ENCODE assay signal across 14 cellular contexts in the genomic region with DNA sequence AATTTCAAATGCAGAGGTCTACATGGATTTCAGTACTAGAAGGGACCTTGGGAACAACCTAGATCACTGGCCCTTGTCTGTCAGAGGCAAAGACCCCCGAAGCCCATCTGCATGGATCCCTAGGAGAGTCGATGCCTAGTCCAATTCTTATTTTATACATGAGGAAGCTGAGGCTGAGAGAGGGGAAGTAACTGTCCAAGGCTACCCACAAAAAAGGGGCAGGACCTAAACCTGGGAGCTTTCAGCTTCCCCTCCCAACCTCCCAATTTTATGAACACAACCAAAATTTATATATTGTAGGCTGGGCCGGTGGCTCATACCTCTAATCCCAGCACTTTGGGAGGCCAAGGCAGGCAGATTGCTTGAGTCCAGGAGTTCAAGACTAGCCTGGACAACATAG.
DNase-seq lines count a peak whose midpoint lies in the region; ATAC-seq, FAIRE-seq and TF ChIP-seq lines count a peak whose summit lies in the region.
"Had no signal": no experiment of that assay in that cellular context is flagged by ENCODE, and none has a peak within 500 bp of the region (broad histone marks: within the 10 kb centered on the region; RNA-seq: fewer than 3 reads in every experiment).

No MANE protein-coding gene starts in this region.

- peak overlapping the region; percentile 37 for H3K27ac Mint-ChIP-seq in stimulated activated naive CD8-positive, alpha-beta T cell treated with anti-CD3 and anti-CD28 coated beads, Interleukin-15, Interleukin-2, amounts not matched to agents 100 ng/mL and 50 ng/mL, for 24 hours
- H3K27ac Mint-ChIP-seq in chondrocyte (ENCODE audit: unreplicated experiment), result no peak overlapping the region

- TF ChIP-seq CTCF in GM12878 (IDR thresholded peaks at IDR 0.05 in 2 of 3, conservative IDR thresholded peaks at IDR 0.05 in 1 of 3; ENCODE audit: control insufficient read depth in 2 of 3, extremely low read depth in 1 of 3, insufficient read depth in 1 of 3, low read depth in 3 of 3, low read length in 3 of 3) (no peak), chondrocyte (IDR thresholded peaks at IDR 0.05) (no peak)

- H3K36me3 ChIP-seq in GM12878 (ENCODE audit: control insufficient read depth in 2 of 2, insufficient read depth in 2 of 2, low read length in 1 of 2) (no peaks in the 10 kb centered on the region; a peak in 1 of 4 replicates), H7 (replicated peaks; ENCODE audit: control insufficient read depth, insufficient read depth, low read length) (no peaks in the 10 kb centered on the region)

- no peak for TF ChIP-seq EP300 in GM12878 (IDR thresholded peaks at IDR 0.05; ENCODE audit: borderline replicate concordance in 1 of 2, control insufficient read depth in 1 of 2, low read depth in 2 of 2, low read length in 2 of 2)

- RAD21 ChIA-PET in GM12878 (lab: Charles Lee; ENCODE audit: unreplicated experiment), result interaction anchor here (0.7 to 2.5 kb wide), 9 partner anchors 11 to 169 kb away, joined by 3 to 27 read pairs (median 4); no protein-coding TSS in a partner anchor

- H3K36me3 Mint-ChIP-seq in stimulated activated naive CD8-positive, alpha-beta T cell treated with anti-CD3 and anti-CD28 coated beads, Interleukin-15, Interleukin-2, amounts not matched to agents 100 ng/mL and 50 ng/mL, for 24 hours (ENCODE audit: low read depth), result no peaks in the 10 kb centered on the region
- H3K36me3 Mint-ChIP-seq in chondrocyte (ENCODE audit: low read depth), result no peaks in the 10 kb centered on the region

- no peak overlapping the region for H3K9ac ChIP-seq in GM12878 (ENCODE audit: control insufficient read depth, insufficient read depth, low read length)

- peaks cover 67% of the 10 kb centered on the region for H3K4me1 Mint-ChIP-seq in stimulated activated naive CD8-positive, alpha-beta T cell treated with anti-CD3 and anti-CD28 coated beads, Interleukin-15, Interleukin-2, amounts not matched to agents 100 ng/mL and 50 ng/mL, for 24 hours (ENCODE audit: low read depth)
- H3K4me1 Mint-ChIP-seq in chondrocyte (ENCODE audit: low read depth), result no peaks in the 10 kb centered on the region

- peak overlapping the region; percentile 54; the same call in 1 of the 2 replicates for H3K4me2 ChIP-seq in GM12878 (ENCODE audit: control insufficient read depth, insufficient read depth)

- TF ChIP-seq RAD21 in GM12878 (IDR thresholded peaks at IDR 0.05; ENCODE audit: insufficient read depth, low read depth, low read length), result no peak

- no peaks in the 10 kb centered on the region for H4K20me1 ChIP-seq in GM12878 (ENCODE audit: control insufficient read depth, insufficient read depth)

- peak overlapping the region; percentile 56 for H3K27ac ChIP-seq in GM12878 (ENCODE audit: control insufficient read depth, insufficient read depth)
- H3K27ac ChIP-seq: epithelial cell of prostate had no signal

- H3K9me3 Mint-ChIP-seq in stimulated activated naive CD8-positive, alpha-beta T cell treated with anti-CD3 and anti-CD28 coated beads, Interleukin-15, Interleukin-2, amounts not matched to agents 100 ng/mL and 50 ng/mL, for 24 hours, result no peaks in the 10 kb centered on the region
- H3K9me3 Mint-ChIP-seq in chondrocyte (ENCODE audit: low read depth), result no peaks in the 10 kb centered on the region

- no peak for TF ChIP-seq POLR2A in GM12878 (IDR thresholded peaks at IDR 0.05; ENCODE audit: low read depth, low read length)

- no peak overlapping the region for H2AFZ ChIP-seq in GM12878 (ENCODE audit: control insufficient read depth, low read depth, low read length)

- intact Hi-C loops in GM12878 (cut with micrococcal nuclease; ENCODE audit: unreplicated experiment), result no loop called here

- H3K4me1 ChIP-seq in GM12878 (ENCODE audit: control insufficient read depth, insufficient read depth, low read length), result peaks cover 41% of the 10 kb centered on the region

- in situ Hi-C loops in GM12878 (cut with MboI), result no loop called here

- H3K4me3 ChIP-seq in GM12878 (no peak overlapping the region), H7 (ENCODE audit: insufficient read depth, low read depth, low read length) (no peak overlapping the region)

- no TSS peak for BruUV-seq in GM12878 (replicated peaks; lab: Mats Ljungman, UMichigan)

- no peaks in the 10 kb centered on the region for H3K9me3 ChIP-seq in GM12878 (replicated peaks; ENCODE audit: control insufficient read depth, insufficient read depth, low read length)

- FAIRE-seq in GM12878 (lab: Jason Lieb, UNC), result no peak

- no peak for ATAC-seq in stimulated activated naive CD8-positive, alpha-beta T cell treated with anti-CD3 and anti-CD28 coated beads, Interleukin-15, Interleukin-2, amounts not matched to agents 100 U/mL and 50 U/mL, for 24 hours
- ATAC-seq in GM12878, result no peak
- ATAC-seq: SK-N-SH treated with all-trans-retinoic acid at 6 μM for 48 hours had no signal

- POLR2A ChIA-PET in GM12878 (lab: Charles Lee), result interaction anchor here (0.6 to 1.9 kb wide), 4 partner anchors 12 to 96 kb away, joined by 3 to 19 read pairs (median 6); no protein-coding TSS in a partner anchor

- H3K79me2 ChIP-seq in GM12878 (ENCODE audit: control insufficient read depth, insufficient read depth, low read length), result peaks cover 5% of the 10 kb centered on the region

- 3% methylated on average over 3 of the region's 3 CpGs for WGBS in GM12878 (ENCODE audit: insufficient coverage, insufficient replicate concordance, low lambda C conversion rate, missing lambda C conversion rate)

- H3K27me3 Mint-ChIP-seq in stimulated activated naive CD8-positive, alpha-beta T cell treated with anti-CD3 and anti-CD28 coated beads, Interleukin-15, Interleukin-2, amounts not matched to agents 100 ng/mL and 50 ng/mL, for 24 hours, result no peaks in the 10 kb centered on the region
- H3K27me3 Mint-ChIP-seq in chondrocyte (ENCODE audit: low read depth), result no peaks in the 10 kb centered on the region

- H3K4me3 Mint-ChIP-seq in stimulated activated naive CD8-positive, alpha-beta T cell treated with anti-CD3 and anti-CD28 coated beads, Interleukin-15, Interleukin-2, amounts not matched to agents 100 ng/mL and 50 ng/mL, for 24 hours, result peak overlapping the region; percentile 50
- H3K4me3 Mint-ChIP-seq in chondrocyte (ENCODE audit: unreplicated experiment), result no peak overlapping the region

- CTCF ChIA-PET in GM12878 (lab: Yijun Ruan, JAX), result interaction anchor here (0.7 to 1.9 kb wide), 7 partner anchors 11 to 1339 kb away, joined by 3 to 12 read pairs (median 5); no protein-coding TSS in a partner anchor

- SMC1A ChIA-PET in GM12878 (lab: Charles Lee; ENCODE audit: uncharacterized antibody, unreplicated experiment), result interaction anchor here (0.6 to 5.0 kb wide), 15 partner anchors 11 to 169 kb away, joined by 3 to 40 read pairs (median 3); no protein-coding TSS in a partner anchor

- no peak for DNase-seq in stimulated activated naive CD8-positive, alpha-beta T cell treated with anti-CD3 and anti-CD28 coated beads, Interleukin-15, Interleukin-2, amounts not matched to agents 100 U/mL and 50 U/mL, for 24 hours
- peak; percentile 65 for DNase-seq in OCI-M1 (lab: John Stamatoyannopoulos, UW)
- no peak for DNase-seq in GM12878 (ENCODE audit: low read depth, low spot score)
- no peak for DNase-seq in H7
- DNase-seq in chondrocyte (ENCODE audit: low spot score), result no peak
- DNase-seq in NCI-H187 treated with DMSO at 0.1 percent for 48 hours (lab: John Stamatoyannopoulos, UW), result no peak
- DNase-seq in activated CD4-positive, CD25-positive, alpha-beta regulatory T cell treated with anti-CD3 and anti-CD28 coated beads, Interleukin-2, amount 50 U/mL, for 72 hours, result no peak
- DNase-seq: EL, glutamatergic neuron, kidney glomerular epithelial cell, NCI-H1105 treated with DMSO at 0.1 percent for 48 hours had no signal

- H3K27me3 ChIP-seq in GM12878 (replicated peaks in 1 of 2; ENCODE audit: control insufficient read depth in 2 of 2, insufficient read depth in 2 of 2, low read length in 1 of 2) (no peaks in the 10 kb centered on the region), H7 (ENCODE audit: control insufficient read depth, insufficient read depth, low read length) (no peaks in the 10 kb centered on the region)

TF ChIP-seq in GM12878, 131 proteins besides CTCF, POLR2A, EP300 and RAD21:
- TF ChIP-seq, protein P1, sequence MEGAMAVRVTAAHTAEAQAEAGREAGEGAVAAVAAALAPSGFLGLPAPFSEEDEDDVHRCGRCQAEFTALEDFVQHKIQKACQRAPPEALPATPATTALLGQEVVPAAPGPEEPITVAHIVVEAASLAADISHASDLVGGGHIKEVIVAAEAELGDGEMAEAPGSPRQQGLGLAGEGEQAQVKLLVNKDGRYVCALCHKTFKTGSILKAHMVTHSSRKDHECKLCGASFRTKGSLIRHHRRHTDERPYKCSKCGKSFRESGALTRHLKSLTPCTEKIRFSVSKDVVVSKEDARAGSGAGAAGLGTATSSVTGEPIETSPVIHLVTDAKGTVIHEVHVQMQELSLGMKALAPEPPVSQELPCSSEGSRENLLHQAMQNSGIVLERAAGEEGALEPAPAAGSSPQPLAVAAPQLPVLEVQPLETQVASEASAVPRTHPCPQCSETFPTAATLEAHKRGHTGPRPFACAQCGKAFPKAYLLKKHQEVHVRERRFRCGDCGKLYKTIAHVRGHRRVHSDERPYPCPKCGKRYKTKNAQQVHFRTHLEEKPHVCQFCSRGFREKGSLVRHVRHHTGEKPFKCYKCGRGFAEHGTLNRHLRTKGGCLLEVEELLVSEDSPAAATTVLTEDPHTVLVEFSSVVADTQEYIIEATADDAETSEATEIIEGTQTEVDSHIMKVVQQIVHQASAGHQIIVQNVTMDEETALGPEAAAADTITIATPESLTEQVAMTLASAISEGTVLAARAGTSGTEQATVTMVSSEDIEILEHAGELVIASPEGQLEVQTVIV (IDR thresholded peaks at IDR 0.05; ENCODE audit: borderline replicate concordance, partially characterized antibody), result no peak
- TF ChIP-seq ZSCAN29 (IDR thresholded peaks at IDR 0.05) (no peak), SPI1 (IDR thresholded peaks at IDR 0.05; ENCODE audit: borderline replicate concordance, insufficient read depth, low read depth, low read length) (peak; percentile 18; the same call in 1 of the 2 replicates)
TF ChIP-seq in GM12878: peak in this region for 1.
